22 cellular contexts compared by ENCODE assay signal in genomic region chr16:17743578-17743977, GRCh38.
"Had no signal": no experiment of that assay in that cellular context is flagged by ENCODE, and none has a peak within 500 bp of the region (broad histone marks: within the 10 kb centered on the region; RNA-seq: fewer than 3 reads in every experiment).

No MANE protein-coding gene starts in this region.

- ATAC-seq: activated T-cell treated with anti-CD3 and anti-CD28 coated beads, Interleukin-2, amount 50 U/mL, for 4 hours; T-helper 17 cell had no signal

- H3K36me3 Mint-ChIP-seq: activated CD4-positive, alpha-beta memory T cell treated with anti-CD3 and anti-CD28 coated beads for 36 hours; activated naive CD8-positive, alpha-beta T cell had no signal

- H3K27me3 Mint-ChIP-seq: activated CD4-positive, alpha-beta memory T cell treated with anti-CD3 and anti-CD28 coated beads for 36 hours; activated CD4-positive, alpha-beta T cell treated with anti-CD3 and anti-CD28 coated beads, Interleukin-2, amount 10 ng/mL, durations not matched to agents 7 days and 5 days; T-helper 17 cell had no signal

- H3K4me3 Mint-ChIP-seq: activated CD4-positive, alpha-beta memory T cell treated with anti-CD3 and anti-CD28 coated beads for 36 hours; activated CD4-positive, alpha-beta T cell treated with anti-CD3 and anti-CD28 coated beads, Interleukin-2, amount 10 ng/mL, durations not matched to agents 7 days and 5 days; activated naive CD4-positive, alpha-beta T cell treated with anti-CD3 and anti-CD28 coated beads for 36 hours; activated naive CD8-positive, alpha-beta T cell; activated T-cell treated with anti-CD3 and anti-CD28 coated beads, Interleukin-2, amount 50 U/mL, for 4 hours; T-helper 17 cell had no signal

- H3K9me3 Mint-ChIP-seq: activated CD4-positive, alpha-beta memory T cell treated with anti-CD3 and anti-CD28 coated beads for 36 hours; activated CD4-positive, alpha-beta T cell treated with anti-CD3 and anti-CD28 coated beads, Interleukin-2, amount 10 ng/mL, durations not matched to agents 7 days and 5 days; activated T-cell treated with anti-CD3 and anti-CD28 coated beads, Interleukin-2, amount 50 U/mL, for 4 hours had no signal

- H3K4me1 Mint-ChIP-seq: activated CD4-positive, alpha-beta T cell treated with anti-CD3 and anti-CD28 coated beads, Interleukin-2, amount 10 ng/mL, durations not matched to agents 7 days and 5 days; T-helper 17 cell had no signal

- DNase-seq: activated CD4-positive, alpha-beta memory T cell treated with anti-CD3 and anti-CD28 coated beads for 36 hours; activated CD4-positive, alpha-beta T cell treated with anti-CD3 and anti-CD28 coated beads, Interleukin-2, amount 10 ng/mL, durations not matched to agents 7 days and 5 days; activated CD4-positive, CD25-positive, alpha-beta regulatory T cell; activated CD8-positive, alpha-beta memory T cell treated with anti-CD3 and anti-CD28 coated beads for 24 hours; activated effector memory CD4-positive, alpha-beta T cell treated with anti-CD3 and anti-CD28 coated beads, Interleukin-2, amount 50 U/mL, for 16 hours; activated naive CD4-positive, alpha-beta T cell treated with anti-CD3 and anti-CD28 coated beads for 36 hours; activated T-cell treated with anti-CD3 and anti-CD28 coated beads, Interleukin-2, amount 50 U/mL, for 4 hours; amygdala; brain microvascular endothelial cell; Kasumi-1; KBM-7; NCI-H1105 treated with DMSO at 0.1 percent for 48 hours; NCI-H146; NCI-H187 treated with DMSO at 0.1 percent for 48 hours; NCI-H2081 treated with DMSO at 0.1 percent for 48 hours; NCI-H446; NCI-H524; SHP77 treated with DMSO at 0.1 percent for 48 hours; T-helper 17 cell; T-helper 9 cell had no signal

- H3K4me3 ChIP-seq: cardiac muscle cell had no signal

- H3K27me3 ChIP-seq: brain microvascular endothelial cell, cardiac muscle cell had no signal

- H3K27ac Mint-ChIP-seq: activated CD4-positive, alpha-beta memory T cell treated with anti-CD3 and anti-CD28 coated beads for 36 hours; activated CD4-positive, alpha-beta T cell treated with anti-CD3 and anti-CD28 coated beads, Interleukin-2, amount 10 ng/mL, durations not matched to agents 7 days and 5 days; activated naive CD4-positive, alpha-beta T cell treated with anti-CD3 and anti-CD28 coated beads for 36 hours; activated naive CD8-positive, alpha-beta T cell; T-helper 17 cell had no signal

- H3K27ac ChIP-seq: brain microvascular endothelial cell, cardiac muscle cell had no signal

- H3K36me3 ChIP-seq: brain microvascular endothelial cell, cardiac muscle cell had no signal
